ENCODE assay signal across 8 cellular contexts in the genomic region with DNA sequence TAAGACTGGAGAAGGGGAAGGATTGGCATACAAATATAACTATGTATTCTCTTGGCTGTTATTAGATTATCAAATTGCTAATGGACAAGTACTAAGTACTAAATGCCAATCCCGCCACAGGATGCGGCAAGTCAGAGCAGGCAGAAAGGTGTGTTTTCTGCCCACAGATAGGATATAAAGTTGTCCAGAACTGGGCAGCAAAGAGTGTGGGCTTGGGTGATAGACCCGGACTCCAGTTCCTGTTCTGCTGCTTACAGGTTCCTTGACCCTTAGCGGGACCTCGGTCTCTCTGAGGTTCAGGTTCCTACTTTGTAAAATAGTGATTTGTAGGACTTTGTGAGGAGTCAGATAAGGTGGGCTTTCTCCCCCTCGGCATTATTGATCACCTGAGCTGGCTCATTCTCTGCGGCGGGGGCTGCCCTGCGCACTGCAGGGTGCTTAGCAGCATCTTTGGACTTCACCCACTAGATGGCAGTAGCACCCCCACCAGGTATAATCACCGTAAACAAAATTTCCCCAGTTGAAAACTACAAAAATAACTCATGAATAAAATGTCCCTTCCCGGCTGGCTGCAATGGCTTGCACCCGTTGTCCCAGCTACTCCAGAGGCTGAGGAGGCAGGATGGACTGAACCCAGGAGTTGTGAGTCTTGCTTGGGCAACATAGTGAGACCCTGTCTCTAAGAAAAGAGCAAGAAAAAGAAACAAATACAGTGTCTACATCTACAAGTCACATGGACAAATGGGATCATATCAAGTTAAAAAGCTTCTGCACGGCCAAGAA.
DNase-seq lines count a peak whose midpoint lies in the region; ATAC-seq, FAIRE-seq and TF ChIP-seq lines count a peak whose summit lies in the region.

No MANE protein-coding gene starts in this region.

- H3K9me3 Mint-ChIP-seq in nephron: no peaks in the 10 kb centered on the region

- peak; percentile 62 for FAIRE-seq in GM18507 (lab: Jason Lieb, UNC)

- peak; percentile 58 for ATAC-seq in HG02938 (IDR thresholded peaks at IDR 0.05; ENCODE audit: unreplicated experiment)

- no peaks in the 10 kb centered on the region for H3K36me3 ChIP-seq in BJ (ENCODE audit: control insufficient read depth, insufficient read depth, low read length)
- no peaks in the 10 kb centered on the region for H3K36me3 ChIP-seq in breast epithelium

- H3K27me3 ChIP-seq in BJ (ENCODE audit: control insufficient read depth, insufficient read depth, low read length) (no peaks in the 10 kb centered on the region), breast epithelium (peaks cover 0 to 2% of the 10 kb centered on the region in 2 donors)

- no peak overlapping the region for H3K27ac ChIP-seq in breast epithelium

- H3K27me3 Mint-ChIP-seq in nephron (ENCODE audit: low read depth): no peaks in the 10 kb centered on the region

- H3K27ac Mint-ChIP-seq in nephron: peak overlapping the region in 1 of 3 experiments; percentile 50

- no peaks in the 10 kb centered on the region for H3K36me3 Mint-ChIP-seq in nephron (ENCODE audit: low read depth)

- intact Hi-C loops in breast epithelium (cut with DNase I; ENCODE audit: low total_unique reads): no loop called here
- intact Hi-C loops in posterior vena cava (cut with DNase I): no loop called here

- TF ChIP-seq CTCF in BJ (IDR thresholded peaks at IDR 0.05; ENCODE audit: insufficient read depth, low read depth, low read length) (peak; percentile 70), breast epithelium (IDR thresholded peaks at IDR 0.05) (peak in 2 of 3 donors; percentile 12 to 14), nephron (IDR thresholded peaks at IDR 0.05; ENCODE audit: unreplicated experiment in 3 of 3) (peak; percentile 50 to 66 (median 62))

- no peaks in the 10 kb centered on the region for H3K9me3 ChIP-seq in breast epithelium

- no peaks in the 10 kb centered on the region for H3K4me1 ChIP-seq in breast epithelium

- CTCF ChIA-PET in BJ (lab: Yijun Ruan, JAX): interaction anchor here (1.0 to 2.4 kb wide), 4 partner anchors 10 to 22 kb away, joined by 3 to 14 read pairs (median 4); no protein-coding TSS in a partner anchor

- peak overlapping the region in 1 of 3 experiments; percentile 43 for H3K4me3 Mint-ChIP-seq in nephron

- H3K4me1 Mint-ChIP-seq in nephron: peaks cover 9% of the 10 kb centered on the region

- no peak overlapping the region for H3K4me3 ChIP-seq in BJ (ENCODE audit: low read depth, low read length)
- no peak overlapping the region for H3K4me3 ChIP-seq in breast epithelium

- POLR2A ChIA-PET in BJ (lab: Charles Lee): no interaction called here

- DNase-seq in BJ (ENCODE audit: low read depth) (no peak), GM18507 (ENCODE audit: extremely low spot score, insufficient read length, low read depth) (peak; percentile 17), RPMI7951 (ENCODE audit: low read depth) (peak; percentile 33), breast epithelium (ENCODE audit: low spot score in 2 of 2) (no peak), cortex of kidney (lab: John Stamatoyannopoulos, UW) (no peak), posterior vena cava (ENCODE audit: low spot score) (no peak)

- TF ChIP-seq POLR2A in breast epithelium (IDR thresholded peaks at IDR 0.05): no peak

Comparison
In these comparisons a context has a peak if more than half of its experiments do, and no peak if none do; other contexts are left out.
1. DNase-seq: peak in GM18507 (single experiment) and RPMI7951 (single experiment); none in BJ (single experiment), breast epithelium (0 of 2), cortex of kidney (single experiment) and posterior vena cava (single experiment).
2. CTCF ChIP-seq: peak in every context shown above with its lines; median percentile 70 in BJ; 62 in nephron; 13 in breast epithelium.